Comparison of ENCODE assay signal across 8 cellular contexts in the genomic region with DNA sequence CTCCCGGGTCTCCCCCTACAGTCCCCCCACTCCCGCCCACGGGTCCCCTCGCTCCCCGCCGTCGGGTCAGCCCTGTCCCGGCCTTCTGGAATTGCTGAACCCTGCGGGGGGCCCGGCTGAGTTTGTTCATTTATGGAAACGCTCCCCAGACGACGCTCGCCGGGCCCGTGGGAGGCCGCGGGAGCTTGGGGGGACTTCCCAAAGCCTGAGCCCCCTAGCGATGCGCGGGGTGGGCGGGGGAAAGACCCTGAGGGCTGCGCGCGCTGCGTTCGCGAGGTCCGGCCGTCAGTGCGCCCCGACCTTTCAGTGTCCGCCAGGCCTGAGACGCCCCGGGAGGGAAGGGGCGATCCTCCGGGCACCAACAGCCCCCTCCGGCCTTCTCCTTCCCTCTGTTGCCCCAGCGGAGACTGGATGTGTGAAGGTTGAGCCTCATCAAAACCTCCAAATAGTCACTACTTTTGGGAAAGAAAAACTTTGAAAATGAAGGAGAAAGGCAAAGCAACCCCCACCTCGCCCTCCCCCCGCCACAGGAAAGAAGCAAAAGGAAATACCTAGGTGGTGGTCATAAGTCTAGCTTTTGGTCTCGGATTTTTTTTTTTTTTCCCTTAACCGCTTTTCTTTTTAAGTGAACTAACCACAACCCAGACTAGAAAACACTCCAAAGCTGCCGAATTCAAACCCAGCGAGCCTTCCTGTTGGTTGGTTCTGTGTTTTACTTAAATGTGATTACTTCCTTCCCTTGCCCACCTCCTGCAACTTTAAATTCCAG. TPM values are rescaled to one million over a fixed set of nuclear protein-coding genes. Genes with fewer than 3 reads are reported as not detected.
A peak's percentile ranks its signal among the peaks of the same experiment; 100 is the strongest.
DNase-seq lines count a peak whose midpoint lies in the region; ATAC-seq and TF ChIP-seq lines count a peak whose summit lies in the region.

No MANE protein-coding gene starts in this region.

- POLR2A ChIA-PET in MCF 10A (lab: Yijun Ruan, JAX), result interaction anchor here (0.7 kb wide), 1 partner anchor 370 kb away, joined by 3 read pairs; no protein-coding TSS in a partner anchor

- ATAC-seq in activated CD8-positive, alpha-beta memory T cell treated with anti-CD3 and anti-CD28 coated beads, Interleukin-2, amount 10 ng/mL, durations not matched to agents 7 days and 5 days, result peak; percentile 29
- ATAC-seq in HG03565 (IDR thresholded peaks at IDR 0.05; ENCODE audit: unreplicated experiment), result peak; percentile 7
- ATAC-seq in natural killer cell, result peak in 2 of 3 donors; percentile 43 to 68

- no peak for TF ChIP-seq CTCF in MCF 10A (IDR thresholded peaks at IDR 0.05; ENCODE audit: unreplicated experiment)
- TF ChIP-seq CTCF in natural killer cell (IDR thresholded peaks at IDR 0.05), result no peak
- TF ChIP-seq CTCF in foreskin fibroblast (IDR thresholded peaks at IDR 0.05; ENCODE audit: low read depth, low read length), result no peak

- H3K4me1 Mint-ChIP-seq in activated CD8-positive, alpha-beta memory T cell treated with anti-CD3 and anti-CD28 coated beads, Interleukin-2, amount 10 ng/mL, durations not matched to agents 7 days and 5 days, result peaks cover 11% of the 10 kb centered on the region
- H3K4me1 Mint-ChIP-seq in MCF 10A (ENCODE audit: insufficient read depth, unreplicated experiment) (no peaks in the 10 kb centered on the region), natural killer cell (peaks cover 18 to 21% of the 10 kb centered on the region in 2 donors)

- CTCF ChIA-PET in activated CD8-positive, alpha-beta memory T cell treated with anti-CD3 and anti-CD28 coated beads, Interleukin-2, amount 10 ng/mL, durations not matched to agents 7 days and 5 days (lab: Charles Lee), result interaction anchor here (0.6 to 2.8 kb wide), 7 partner anchors 8 to 328 kb away, joined by 3 to 32 read pairs (median 4); no protein-coding TSS in a partner anchor
- CTCF ChIA-PET in MCF 10A (lab: Yijun Ruan, JAX), result interaction anchor here (0.6 to 1.5 kb wide), 4 partner anchors 16 to 1166 kb away, joined by 3 to 6 read pairs (median 4); no protein-coding TSS in a partner anchor

- BruUV-seq in MCF 10A (replicated peaks; lab: Mats Ljungman, UMichigan), result no TSS peak

- no peaks in the 10 kb centered on the region for H3K36me3 Mint-ChIP-seq in activated CD8-positive, alpha-beta memory T cell treated with anti-CD3 and anti-CD28 coated beads, Interleukin-2, amount 10 ng/mL, durations not matched to agents 7 days and 5 days
- H3K36me3 Mint-ChIP-seq in MCF 10A (ENCODE audit: insufficient read depth, unreplicated experiment), result no peaks in the 10 kb centered on the region
- H3K36me3 Mint-ChIP-seq in natural killer cell, result no peaks in the 10 kb centered on the region

- peak overlapping the region in 1 of 2 donors; percentile 29 for H3K4me3 ChIP-seq in foreskin fibroblast (ENCODE audit: low read depth in 1 of 2, low read length in 2 of 2)

- no peak for DNase-seq in activated CD8-positive, alpha-beta memory T cell treated with anti-CD3 and anti-CD28 coated beads, Interleukin-2, amount 10 ng/mL, durations not matched to agents 7 days and 5 days
- DNase-seq in activated CD8-positive, alpha-beta memory T cell treated with anti-CD3 and anti-CD28 coated beads for 24 hours, result no peak
- DNase-seq in MCF 10A (ENCODE audit: unreplicated experiment), result no peak
- no peak for DNase-seq in natural killer cell
- no peak for DNase-seq in COLO668 (lab: John Stamatoyannopoulos, UW; ENCODE audit: unreplicated experiment)
- DNase-seq in COR-L47 (lab: John Stamatoyannopoulos, UW), result no peak
- no peak for DNase-seq in foreskin fibroblast

- H3K27ac Mint-ChIP-seq in activated CD8-positive, alpha-beta memory T cell treated with anti-CD3 and anti-CD28 coated beads, Interleukin-2, amount 10 ng/mL, durations not matched to agents 7 days and 5 days, result no peak overlapping the region
- H3K27ac Mint-ChIP-seq in MCF 10A (ENCODE audit: low read depth, unreplicated experiment) (no peak overlapping the region), natural killer cell (peak overlapping the region in 1 of 2 donors; percentile 51)

- intact Hi-C loops in MCF 10A (cut with micrococcal nuclease) (no loop called here), natural killer cell (cut with micrococcal nuclease) (no loop called here)

- H3K4me3 Mint-ChIP-seq in activated CD8-positive, alpha-beta memory T cell treated with anti-CD3 and anti-CD28 coated beads, Interleukin-2, amount 10 ng/mL, durations not matched to agents 7 days and 5 days, result peak overlapping the region; percentile 59
- H3K4me3 Mint-ChIP-seq in MCF 10A (ENCODE audit: unreplicated experiment) (peak overlapping the region; percentile 20), natural killer cell (peak overlapping the region; percentile 82)

- H3K9me3 Mint-ChIP-seq in activated CD8-positive, alpha-beta memory T cell treated with anti-CD3 and anti-CD28 coated beads, Interleukin-2, amount 10 ng/mL, durations not matched to agents 7 days and 5 days (ENCODE audit: low read depth), result no peaks in the 10 kb centered on the region
- H3K9me3 Mint-ChIP-seq in MCF 10A (ENCODE audit: unreplicated experiment) (no peaks in the 10 kb centered on the region), natural killer cell (no peaks in the 10 kb centered on the region)

- peaks cover 81% of the 10 kb centered on the region for H3K27me3 Mint-ChIP-seq in activated CD8-positive, alpha-beta memory T cell treated with anti-CD3 and anti-CD28 coated beads, Interleukin-2, amount 10 ng/mL, durations not matched to agents 7 days and 5 days
- peaks cover 84% of the 10 kb centered on the region for H3K27me3 Mint-ChIP-seq in MCF 10A (ENCODE audit: insufficient read depth, unreplicated experiment)
- peaks cover 63 to 71% of the 10 kb centered on the region in 2 donors for H3K27me3 Mint-ChIP-seq in natural killer cell (ENCODE audit: low read depth in 2 of 2)

RNA-seq across cellular contexts. Expression of gene CYS1, which starts 0.5 kb away (rescaled TPM):
- under 1 TPM in 1 of 2 experiments, not detected in 1; 0.75 TPM for total RNA-seq in activated CD8-positive, alpha-beta memory T cell treated with anti-CD3 and anti-CD28 coated beads, Interleukin-2, amount 10 ng/mL, durations not matched to agents 7 days and 5 days
- total RNA-seq in MCF 10A (2022) (not detected in 2 replicates), natural killer cell (not detected)

RNA-seq across cellular contexts. Expression of gene KLF11, which starts 37.4 kb away (rescaled TPM):
- total RNA-seq in activated CD8-positive, alpha-beta memory T cell treated with anti-CD3 and anti-CD28 coated beads, Interleukin-2, amount 10 ng/mL, durations not matched to agents 7 days and 5 days, result 10 to 100 TPM; 10.4 to 11.0 TPM
- total RNA-seq in MCF 10A (2022) (7.1 and 10.0 TPM in 2 replicates), natural killer cell (10 to 100 TPM; 47.3 to 85.8 (median 49.3) TPM)

RNA-seq across cellular contexts. Expression of gene RRM2, which starts 41.8 kb away (rescaled TPM):
- 100 to 1,000 TPM; 506 to 648 TPM for total RNA-seq in activated CD8-positive, alpha-beta memory T cell treated with anti-CD3 and anti-CD28 coated beads, Interleukin-2, amount 10 ng/mL, durations not matched to agents 7 days and 5 days
- 16.5 and 41.8 TPM in 2 replicates for total RNA-seq in MCF 10A (2022)
- total RNA-seq in natural killer cell, result 10 to 100 TPM; 16.1 to 22.1 (median 18.5) TPM

Comparison
In these comparisons a context has a peak if more than half of its experiments do, and no peak if none do; other contexts are left out.
1. H3K4me3 Mint-ChIP-seq: peak in every context shown above with its lines; median percentile 82 in natural killer cell; 59 in activated CD8-positive, alpha-beta memory T cell treated with anti-CD3 and anti-CD28 coated beads, Interleukin-2, amount 10 ng/mL, durations not matched to agents 7 days and 5 days; 20 in MCF 10A.
2. RNA of gene RRM2, which starts 41.8 kb away (total RNA-seq): 506 to 648 TPM in activated CD8-positive, alpha-beta memory T cell treated with anti-CD3 and anti-CD28 coated beads, Interleukin-2, amount 10 ng/mL, durations not matched to agents 7 days and 5 days; 16.5 to 41.8 TPM in MCF 10A and 16.1 to 22.1 TPM in natural killer cell; every median in the first group is over 10 times any median in the second.
3. Peak in every context shown above with its lines, with median percentiles within 50 percentile points of each other: ATAC-seq.